ENCODE assay signal across 11 cellular contexts in genomic region chr4:98430708-98431403, GRCh38.
DNase-seq lines count a peak whose midpoint lies in the region; ATAC-seq and TF ChIP-seq lines count a peak whose summit lies in the region.
"Had no signal": no experiment of that assay in that cellular context is flagged by ENCODE, and none has a peak within 500 bp of the region (broad histone marks: within the 10 kb centered on the region; RNA-seq: fewer than 3 reads in every experiment).

No MANE protein-coding gene starts in this region.

- ATAC-seq in IMR-90 (ENCODE audit: low read depth) (peak; percentile 91), HG02678 (IDR thresholded peaks at IDR 0.05; ENCODE audit: unreplicated experiment) (no peak)

- dilution Hi-C loops in IMR-90 (cut with HindIII; ENCODE audit: low sequenced_read_pairs, unreplicated experiment), result no loop called here

- TF ChIP-seq POLR2A in IMR-90 (IDR thresholded peaks at IDR 0.05; ENCODE audit: low read depth, low read length) (no peak), esophagus muscularis mucosa (IDR thresholded peaks at IDR 0.05; ENCODE audit: low read depth) (no peak)

- no peaks in the 10 kb centered on the region; the same call in 1 of the 2 replicates for H4K20me1 ChIP-seq in IMR-90 (ENCODE audit: insufficient read depth, low read length)

- no peak overlapping the region for H2AFZ ChIP-seq in IMR-90 (replicated peaks; ENCODE audit: low read length, poor library complexity)

- H3K56ac ChIP-seq in IMR-90 (ENCODE audit: extremely low read depth, insufficient read depth, low read length), result peak overlapping the region; percentile 79; the same call in 1 of the 2 replicates

- intact Hi-C loops in IMR-90 (cut with micrococcal nuclease), result loop anchor here (10.0 kb wide), 2 partner anchors 166 to 286 kb away; partner anchors contain the start of genes RAP1GDS1 and STPG2
- intact Hi-C loops in esophagus muscularis mucosa (cut with DNase I), result no loop called here

- peaks cover 6% of the 10 kb centered on the region for H3K4me1 ChIP-seq in IMR-90 (ENCODE audit: control insufficient read depth, insufficient read depth, low read length)
- H3K4me1 ChIP-seq in esophagus muscularis mucosa, result no peaks in the 10 kb centered on the region

- H3K9ac ChIP-seq in IMR-90 (ENCODE audit: low read depth, low read length), result no peak overlapping the region

- H4K5ac ChIP-seq in IMR-90 (ENCODE audit: low read depth, low read length), result peak overlapping the region; percentile 26; the same call in 1 of the 2 replicates

- no peaks in the 10 kb centered on the region; the same call in 1 of the 2 replicates for H3K9me1 ChIP-seq in IMR-90 (ENCODE audit: insufficient read depth, low read length)

- H3K14ac ChIP-seq in IMR-90 (replicated peaks; ENCODE audit: low read depth, low read length), result no peak overlapping the region

- peak overlapping the region; percentile 83 for H3K4me2 ChIP-seq in IMR-90 (ENCODE audit: low read depth, low read length)

- H4K91ac ChIP-seq in IMR-90 (ENCODE audit: insufficient read depth, low read depth, low read length), result peak overlapping the region; percentile 45; the same call in 1 of the 2 replicates

- peak overlapping the region; percentile 62; the same call in 1 of the 2 replicates for H3K18ac ChIP-seq in IMR-90 (ENCODE audit: low read depth, low read length)

- H3K9me3 ChIP-seq in IMR-90 (ENCODE audit: control insufficient read depth, insufficient read depth, low read length) (no peaks in the 10 kb centered on the region), esophagus muscularis mucosa (no peaks in the 10 kb centered on the region)

- peak overlapping the region; percentile 100 for H2BK5ac ChIP-seq in IMR-90 (ENCODE audit: low read depth, low read length, poor library complexity, severe bottlenecking)

- TF ChIP-seq EP300 in esophagus muscularis mucosa (IDR thresholded peaks at IDR 0.05), result no peak

- peak overlapping the region; percentile 80 for H2BK120ac ChIP-seq in IMR-90 (ENCODE audit: low read depth, low read length)

- DNase-seq in BJ (ENCODE audit: low read depth) (peak; percentile 57), IMR-90 (peak; percentile 96), dedifferentiated amniotic fluid mesenchymal stem cell (ENCODE audit: extremely low spot score) (peak; percentile 39), non-pigmented ciliary epithelial cell (ENCODE audit: low read depth) (peak; percentile 95), esophagus muscularis mucosa (ENCODE audit: extremely low spot score) (no peak), NCI-H69 (lab: John Stamatoyannopoulos, UW) (no peak), COLO829 (ENCODE audit: low spot score) (no peak)
- DNase-seq: DMS79; hippocampal formation; stimulated activated CD4-positive, alpha-beta T cell treated with anti-CD3 and anti-CD28 coated beads, Interleukin-2, amount 100 ng/mL, for 48 hours had no signal

- WGBS in IMR-90 (ENCODE audit: extremely low coverage in 2 of 2, insufficient read length in 1 of 2), 2 experiments, result no CpG with 5 or more reads among the region's 4 CpGs
- WGBS in esophagus muscularis mucosa, result 63% methylated on average over 4 of the region's 4 CpGs

- no peak overlapping the region for H2AK5ac ChIP-seq in IMR-90 (ENCODE audit: low read depth, low read length)

- TF ChIP-seq CTCF in BJ (IDR thresholded peaks at IDR 0.05; ENCODE audit: insufficient read depth, low read depth, low read length) (no peak), IMR-90 (conservative IDR thresholded peaks at IDR 0.05; ENCODE audit: low read depth, low read length) (no peak), esophagus muscularis mucosa (IDR thresholded peaks at IDR 0.05) (no peak)

- H3K4ac ChIP-seq in IMR-90 (ENCODE audit: low read depth, low read length), result peak overlapping the region; percentile 54; the same call in 1 of the 2 replicates

- H3K79me1 ChIP-seq in IMR-90 (ENCODE audit: low read depth in 1 of 2, low read length in 2 of 2), result peaks cover 6 to 11% of the 10 kb centered on the region in 2 experiments

- CTCF ChIA-PET in BJ (lab: Yijun Ruan, JAX) (no interaction called here), IMR-90 (lab: Yijun Ruan, JAX) (interaction anchor here (1.5 kb wide), 1 partner anchor 37 kb away, joined by 4 read pairs; no protein-coding TSS in a partner anchor)

- no peak for TF ChIP-seq RAD21 in IMR-90 (IDR thresholded peaks at IDR 0.05; ENCODE audit: low read length)

- H2BK15ac ChIP-seq in IMR-90 (ENCODE audit: low read depth, low read length), result no peak overlapping the region

- peak overlapping the region; percentile 82 to 89 for H4K8ac ChIP-seq in IMR-90 (ENCODE audit: low read depth in 2 of 2, low read length in 2 of 2)

- H3K36me3 ChIP-seq in BJ (ENCODE audit: control insufficient read depth, insufficient read depth, low read length), result no peaks in the 10 kb centered on the region; the same call in 1 of the 2 replicates
- H3K36me3 ChIP-seq in IMR-90 (ENCODE audit: control insufficient read depth, insufficient read depth, low read length), result peaks cover 4% of the 10 kb centered on the region
- peaks cover 6 to 24% (median 14%) of the 10 kb centered on the region in 4 donors for H3K36me3 ChIP-seq in esophagus muscularis mucosa

- H3K27ac ChIP-seq in IMR-90 (ENCODE audit: insufficient read depth, low read length) (peak overlapping the region; percentile 33), esophagus muscularis mucosa (replicated peaks in 1 of 4) (no peak overlapping the region)

- H3K27me3 ChIP-seq in BJ (ENCODE audit: control insufficient read depth, insufficient read depth, low read length), result no peaks in the 10 kb centered on the region
- no peaks in the 10 kb centered on the region for H3K27me3 ChIP-seq in IMR-90 (ENCODE audit: control insufficient read depth, insufficient read depth, low read length)
- H3K27me3 ChIP-seq in esophagus muscularis mucosa, result no peaks in the 10 kb centered on the region

- H2BK20ac ChIP-seq in IMR-90 (ENCODE audit: low read depth, low read length), result peak overlapping the region; percentile 78

- in situ Hi-C loops in IMR-90 (cut with MboI; ENCODE audit: low sequenced_read_pairs), result no loop called here

- H3K4me3 ChIP-seq in BJ (ENCODE audit: low read depth, low read length), result no peak overlapping the region
- H3K4me3 ChIP-seq in IMR-90 (ENCODE audit: insufficient read depth, low read depth, low read length), result no peak overlapping the region
- H3K4me3 ChIP-seq in esophagus muscularis mucosa, result no peak overlapping the region

- BruUV-seq in IMR-90 (replicated peaks; lab: Mats Ljungman, UMichigan), result no TSS peak

- H3K23ac ChIP-seq in IMR-90 (ENCODE audit: low read depth, low read length), result no peak overlapping the region; the same call in 1 of the 2 replicates

- H2AK9ac ChIP-seq in IMR-90 (replicated peaks; ENCODE audit: low read depth, low read length, poor library complexity), result no peak overlapping the region

- POLR2A ChIA-PET in BJ (lab: Charles Lee) (interaction anchor here (0.6 kb wide), 1 partner anchor 362 kb away, joined by 6 read pairs; no protein-coding TSS in a partner anchor), IMR-90 (lab: Charles Lee; ENCODE audit: unreplicated experiment) (no interaction called here)

TF ChIP-seq in IMR-90, 13 proteins besides CTCF, POLR2A, EP300 and RAD21:
- TF ChIP-seq MAFK (IDR thresholded peaks at IDR 0.05; ENCODE audit: low read depth, low read length) (peak; percentile 53), NFE2L2 (IDR thresholded peaks at IDR 0.05; ENCODE audit: low read depth, low read length) (peak; percentile 42), USF2 (IDR thresholded peaks at IDR 0.05; ENCODE audit: low read depth, low read length) (no peak), SMC3 (IDR thresholded peaks at IDR 0.05; ENCODE audit: low read depth, low read length) (no peak), CHD1 (IDR thresholded peaks at IDR 0.05; ENCODE audit: low read depth, low read length) (no peak), CEBPB (IDR thresholded peaks at IDR 0.05; ENCODE audit: low read depth, low read length) (peak; percentile 52; the same call in 1 of the 2 replicates), BHLHE40 (IDR thresholded peaks at IDR 0.05; ENCODE audit: low read depth, low read length) (peak; percentile 10; the same call in 1 of the 2 replicates), ELK1 (IDR thresholded peaks at IDR 0.05; ENCODE audit: borderline replicate concordance, low read depth, low read length) (no peak), FOS (IDR thresholded peaks at IDR 0.05; ENCODE audit: low read depth, low read length) (peak; percentile 65), RFX5 (IDR thresholded peaks at IDR 0.05; ENCODE audit: low read depth, low read length) (no peak), MAZ (IDR thresholded peaks at IDR 0.05; ENCODE audit: borderline replicate concordance, low read depth, low read length) (no peak), MXI1 (IDR thresholded peaks at IDR 0.05; ENCODE audit: borderline replicate concordance, low read depth, low read length) (no peak), RCOR1 (IDR thresholded peaks at IDR 0.05; ENCODE audit: insufficient replicate concordance, low read length) (peak; percentile 19)

Comparison
In these comparisons a context has a peak if more than half of its experiments do, and no peak if none do; other contexts are left out.
1. DNase-seq: peak in BJ (single experiment), IMR-90 (single experiment), dedifferentiated amniotic fluid mesenchymal stem cell (single experiment) and non-pigmented ciliary epithelial cell (single experiment); none in esophagus muscularis mucosa (single experiment), NCI-H69 (single experiment) and COLO829 (single experiment).